16 cellular contexts compared by ENCODE assay signal in the genomic region with DNA sequence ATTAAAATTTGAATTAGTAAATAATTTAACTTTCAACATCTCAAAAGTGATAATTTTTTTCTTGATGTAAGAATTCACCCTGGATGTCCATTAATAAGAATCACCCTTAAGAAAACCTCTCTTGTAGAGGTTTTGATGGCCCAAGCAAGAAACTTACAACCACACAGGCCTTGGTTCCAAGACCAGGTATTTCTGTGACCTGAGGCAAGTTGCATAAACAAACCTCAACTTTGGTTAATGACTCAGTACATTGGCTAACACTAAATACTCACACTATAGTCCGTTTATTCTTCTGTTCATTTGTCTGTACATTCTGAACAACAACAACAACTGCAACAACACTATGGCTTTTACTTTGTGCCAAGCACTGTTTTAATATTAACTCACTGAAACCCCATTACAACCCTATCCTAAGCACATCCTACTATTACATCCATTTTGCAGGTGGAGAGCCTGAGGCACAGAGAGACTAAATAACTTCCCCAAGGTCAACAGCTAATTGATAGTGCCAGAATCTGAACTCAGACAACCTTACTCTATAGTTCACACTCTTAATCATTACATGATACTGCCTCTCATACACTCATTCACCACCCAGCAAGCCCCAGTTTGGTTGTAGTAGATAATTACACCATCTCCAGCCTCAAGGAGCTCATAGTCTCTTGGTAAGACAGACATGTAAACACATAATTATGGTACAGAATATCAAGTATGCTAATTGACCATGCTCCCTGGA. TPM values are rescaled to one million over a fixed set of nuclear protein-coding genes. Genes with fewer than 3 reads are reported as not detected.
DNase-seq lines count a peak whose midpoint lies in the region; ATAC-seq and TF ChIP-seq lines count a peak whose summit lies in the region.
"Had no signal": no experiment of that assay in that cellular context is flagged by ENCODE, and none has a peak within 500 bp of the region (broad histone marks: within the 10 kb centered on the region; RNA-seq: fewer than 3 reads in every experiment).

No MANE protein-coding gene starts in this region.

- H3K4me3 ChIP-seq in adrenal gland = no peak overlapping the region
- H3K4me3 ChIP-seq: heart right ventricle, left lung, tibial artery had no signal

- no peaks in the 10 kb centered on the region for H3K9me3 Mint-ChIP-seq in stimulated activated memory B cell treated with anti-CD40 and anti-IgM and Interleukin-4, amounts not matched to agents 10 μg/mL and 1 μg/mL and 100 μg/mL, for 72 hours
- no peaks in the 10 kb centered on the region for H3K9me3 Mint-ChIP-seq in activated CD8-positive, alpha-beta T cell treated with anti-CD3 and anti-CD28 coated beads for 36 hours
- H3K9me3 Mint-ChIP-seq: CD8-positive, alpha-beta memory T cell; endodermal cell had no signal

- no peaks in the 10 kb centered on the region for H3K36me3 ChIP-seq in adrenal gland (replicated peaks in 1 of 2)
- H3K36me3 ChIP-seq: heart right ventricle, left lung, tibial artery had no signal

- no peak for TF ChIP-seq CTCF in RWPE1 (conservative IDR thresholded peaks at IDR 0.05; ENCODE audit: low read depth)
- no peak for TF ChIP-seq CTCF in adrenal gland (IDR thresholded peaks at IDR 0.05)
- TF ChIP-seq CTCF in activated CD8-positive, alpha-beta T cell treated with anti-CD3 and anti-CD28 coated beads for 36 hours (IDR thresholded peaks at IDR 0.05) = no peak

- H3K4me3 Mint-ChIP-seq in stimulated activated memory B cell treated with anti-CD40 and anti-IgM and Interleukin-4, amounts not matched to agents 10 μg/mL and 1 μg/mL and 100 μg/mL, for 72 hours = no peak overlapping the region
- no peak overlapping the region for H3K4me3 Mint-ChIP-seq in activated CD8-positive, alpha-beta T cell treated with anti-CD3 and anti-CD28 coated beads for 36 hours
- H3K4me3 Mint-ChIP-seq: CD8-positive, alpha-beta memory T cell; endodermal cell had no signal

- POLR2A ChIA-PET in RWPE1 (lab: Yijun Ruan, JAX; ENCODE audit: low non-redundant PET) = no interaction called here
- POLR2A ChIA-PET in activated CD8-positive, alpha-beta T cell treated with anti-CD3 and anti-CD28 coated beads for 36 hours (lab: Charles Lee) = no interaction called here

- H3K36me3 Mint-ChIP-seq in stimulated activated memory B cell treated with anti-CD40 and anti-IgM and Interleukin-4, amounts not matched to agents 10 μg/mL and 1 μg/mL and 100 μg/mL, for 72 hours = no peaks in the 10 kb centered on the region
- H3K36me3 Mint-ChIP-seq in activated CD8-positive, alpha-beta T cell treated with anti-CD3 and anti-CD28 coated beads for 36 hours (ENCODE audit: low read depth) = no peaks in the 10 kb centered on the region

- no peak overlapping the region for H3K27ac ChIP-seq in RWPE1
- no peak overlapping the region for H3K27ac ChIP-seq in adrenal gland
- H3K27ac ChIP-seq: heart right ventricle, left lung had no signal

- WGBS in adrenal gland, 4 donors = 81 to 97% (median 88%) methylated on average over 1 of the region's 1 CpG

- peaks cover 13% of the 10 kb centered on the region for H3K4me1 Mint-ChIP-seq in stimulated activated memory B cell treated with anti-CD40 and anti-IgM and Interleukin-4, amounts not matched to agents 10 μg/mL and 1 μg/mL and 100 μg/mL, for 72 hours
- H3K4me1 Mint-ChIP-seq in activated CD8-positive, alpha-beta T cell treated with anti-CD3 and anti-CD28 coated beads for 36 hours (ENCODE audit: low read depth) = peaks cover 2% of the 10 kb centered on the region

- no peak for ATAC-seq in stimulated activated memory B cell treated with anti-CD40 and anti-IgM and Interleukin-4, amounts not matched to agents 10 μg/mL and 1 μg/mL and 100 μg/mL, for 72 hours
- ATAC-seq in activated CD8-positive, alpha-beta T cell treated with anti-CD3 and anti-CD28 coated beads for 36 hours = no peak
- ATAC-seq in GM18511 (IDR thresholded peaks at IDR 0.05; ENCODE audit: unreplicated experiment) = no peak
- ATAC-seq: heart right ventricle, left lung had no signal

- TF ChIP-seq POLR2A in adrenal gland (IDR thresholded peaks at IDR 0.05) = no peak

- DNase-seq in NCI-H1105 treated with DMSO at 0.1 percent for 48 hours (lab: John Stamatoyannopoulos, UW) (peak; percentile 12), NCI-H1105 (lab: John Stamatoyannopoulos, UW) (no peak), RWPE1 (ENCODE audit: low spot score) (peak; percentile 64), fibroblast of gingiva (ENCODE audit: low read depth) (peak; percentile 12), adrenal gland (no peak)
- no peak for DNase-seq in activated CD8-positive, alpha-beta T cell treated with anti-CD3 and anti-CD28 coated beads for 36 hours
- DNase-seq: 8988T; activated CD8-positive, alpha-beta memory T cell treated with anti-CD3 and anti-CD28 coated beads for 24 hours; activated gamma-delta T cell treated with Interleukin-2 at 50 U/mL for 16 hours; CD8-positive, alpha-beta memory T cell; endodermal cell; heart right ventricle; left lung; tibial artery had no signal

- no peaks in the 10 kb centered on the region for H3K27me3 Mint-ChIP-seq in stimulated activated memory B cell treated with anti-CD40 and anti-IgM and Interleukin-4, amounts not matched to agents 10 μg/mL and 1 μg/mL and 100 μg/mL, for 72 hours
- H3K27me3 Mint-ChIP-seq in activated CD8-positive, alpha-beta T cell treated with anti-CD3 and anti-CD28 coated beads for 36 hours = no peaks in the 10 kb centered on the region

- CTCF ChIA-PET in RWPE1 (lab: Yijun Ruan, JAX) = interaction anchor here (1.2 kb wide), 1 partner anchor 19 kb away, joined by 3 read pairs; no protein-coding TSS in a partner anchor
- CTCF ChIA-PET in activated CD8-positive, alpha-beta T cell treated with anti-CD3 and anti-CD28 coated beads for 36 hours (lab: Charles Lee) = interaction anchor here (1.1 kb wide), 1 partner anchor 225 kb away, joined by 3 read pairs; no protein-coding TSS in a partner anchor

- H3K27me3 ChIP-seq in adrenal gland = no peaks in the 10 kb centered on the region
- H3K27me3 ChIP-seq: heart right ventricle, left lung, tibial artery had no signal

- peak overlapping the region; percentile 18 for H3K27ac Mint-ChIP-seq in stimulated activated memory B cell treated with anti-CD40 and anti-IgM and Interleukin-4, amounts not matched to agents 10 μg/mL and 1 μg/mL and 100 μg/mL, for 72 hours
- no peak overlapping the region for H3K27ac Mint-ChIP-seq in activated CD8-positive, alpha-beta T cell treated with anti-CD3 and anti-CD28 coated beads for 36 hours
- H3K27ac Mint-ChIP-seq: CD8-positive, alpha-beta memory T cell; endodermal cell had no signal

- peaks cover 0 to 5% of the 10 kb centered on the region in 2 donors for H3K4me1 ChIP-seq in adrenal gland (replicated peaks in 1 of 2)

- no peaks in the 10 kb centered on the region for H3K9me3 ChIP-seq in adrenal gland (replicated peaks in 1 of 3)
- H3K9me3 ChIP-seq: heart right ventricle, left lung, tibial artery had no signal

- intact Hi-C loops in adrenal gland (cut with DNase I) = no loop called here
- intact Hi-C loops in activated CD8-positive, alpha-beta T cell treated with anti-CD3 and anti-CD28 coated beads for 36 hours (cut with micrococcal nuclease) = no loop called here

RNA-seq across cellular contexts. Expression of a gene that starts 6.6 kb away (rescaled TPM):
- total RNA-seq in adrenal gland = 10 to 100 TPM in 7 of 8 donors, 1 to 10 TPM in 1; 9.3 to 28.9 (median 18.4) TPM
- 10 to 100 TPM in 1 of 3 donors, 1 to 10 TPM in 2; 2.6 to 12.2 (median 6.2) TPM for polyA plus RNA-seq in adrenal gland
- 10 to 100 TPM; 10.3 to 12.0 TPM for total RNA-seq in activated CD8-positive, alpha-beta T cell treated with anti-CD3 and anti-CD28 coated beads for 36 hours

Comparison
In these comparisons a context has a peak if more than half of its experiments do, and no peak if none do; other contexts are left out.
1. DNase-seq: peak in NCI-H1105 treated with DMSO at 0.1 percent for 48 hours (single experiment), RWPE1 (single experiment) and fibroblast of gingiva (single experiment); none in NCI-H1105 (single experiment), adrenal gland (0 of 7) and activated CD8-positive, alpha-beta T cell treated with anti-CD3 and anti-CD28 coated beads for 36 hours (single experiment).